8 cellular contexts compared by ENCODE assay signal in genomic region chr1:77977989-77978292, GRCh38. TPM values are rescaled to one million over a fixed set of nuclear protein-coding genes. Genes with fewer than 3 reads are reported as not detected.
DNase-seq lines count a peak whose midpoint lies in the region; ATAC-seq and TF ChIP-seq lines count a peak whose summit lies in the region.

No MANE protein-coding gene starts in this region.

- H4K20me1 ChIP-seq in PC-9 (ENCODE audit: insufficient read depth), result peaks cover 51% of the 10 kb centered on the region

- intact Hi-C loops in PC-9 (cut with micrococcal nuclease; ENCODE audit: unreplicated experiment), result no loop called here

- peaks cover 36% of the 10 kb centered on the region; the same call in 1 of the 2 replicates for H3F3A ChIP-seq in PC-9 (ENCODE audit: insufficient read depth, low read depth)

- peak overlapping the region; percentile 88 to 100 (median 96) for H3K9ac ChIP-seq in skeletal muscle tissue (ENCODE audit: low read depth in 1 of 3, low read length in 3 of 3)

- peak overlapping the region; percentile 98 for H3K27ac ChIP-seq in PC-9
- peak overlapping the region; percentile 98 for H3K27ac ChIP-seq in skeletal muscle tissue (ENCODE audit: low read depth, low read length)

- H3K36me3 ChIP-seq in PC-9 (ENCODE audit: low read depth) (peaks cover 38% of the 10 kb centered on the region), skeletal muscle tissue (ENCODE audit: control insufficient read depth in 3 of 3, insufficient read depth in 3 of 3, low read length in 3 of 3) (peaks cover 0 to 5% (median 0%) of the 10 kb centered on the region in 3 donors)

- H3K4me3 ChIP-seq in GM12875 (ENCODE audit: low read depth, low read length) (peak overlapping the region; percentile 58), PC-9 (peak overlapping the region; percentile 80), fibroblast of villous mesenchyme (ENCODE audit: low read depth, low read length) (peak overlapping the region; percentile 96), skeletal muscle tissue (ENCODE audit: low read length in 3 of 3) (peak overlapping the region; percentile 88 to 100 (median 95))

- H3K27me3 ChIP-seq in PC-9 (ENCODE audit: insufficient read depth, low read depth) (no peaks in the 10 kb centered on the region), skeletal muscle tissue (ENCODE audit: control insufficient read depth in 3 of 3, insufficient read depth in 3 of 3, low read length in 3 of 3) (no peaks in the 10 kb centered on the region)

- H3K9me3 ChIP-seq in PC-9 (ENCODE audit: insufficient read depth, low read depth) (no peaks in the 10 kb centered on the region), skeletal muscle tissue (ENCODE audit: control insufficient read depth in 3 of 3, low read length in 3 of 3) (no peaks in the 10 kb centered on the region)

- BruUV-seq in PC-9 (replicated peaks; lab: Mats Ljungman, UMichigan), result no TSS peak

- CTCF ChIA-PET in PC-9 (lab: Charles Lee), result interaction anchor here (0.7 to 2.4 kb wide), 4 partner anchors 27 to 221 kb away, joined by 3 to 11 read pairs (median 6); partner anchors contain the start of gene DNAJB4

- H3K79me2 ChIP-seq in PC-9 (ENCODE audit: low read depth), result peaks cover 92% of the 10 kb centered on the region

- H3K4me2 ChIP-seq in PC-9, result peak overlapping the region; percentile 87

- DNase-seq in PC-9 (no peak), fibroblast of villous mesenchyme (ENCODE audit: low read depth) (no peak), A172 (ENCODE audit: low spot score) (no peak), DMS79 (lab: John Stamatoyannopoulos, UW) (no peak)

- H2AFZ ChIP-seq in PC-9, result no peak overlapping the region

- no peaks in the 10 kb centered on the region for H3K9me2 ChIP-seq in PC-9 (ENCODE audit: insufficient read depth)

- POLR2A ChIA-PET in PC-9 (lab: Charles Lee; ENCODE audit: unreplicated experiment), result interaction anchor here (0.5 to 2.1 kb wide), 3 partner anchors 24 to 124 kb away, joined by 4 to 77 read pairs (median 5); partner anchors contain the start of gene DNAJB4

- peaks cover 36% of the 10 kb centered on the region for H3K4me1 ChIP-seq in PC-9 (replicated peaks; ENCODE audit: insufficient read depth)
- H3K4me1 ChIP-seq in skeletal muscle tissue (ENCODE audit: control insufficient read depth in 3 of 3, insufficient read depth in 3 of 3, low read length in 3 of 3), result peaks cover 16 to 29% (median 26%) of the 10 kb centered on the region in 3 donors

- ATAC-seq in GM18511 (IDR thresholded peaks at IDR 0.05; ENCODE audit: unreplicated experiment) (no peak), HG03039 (IDR thresholded peaks at IDR 0.05; ENCODE audit: unreplicated experiment) (no peak)

- TF ChIP-seq CTCF in GM12875 (IDR thresholded peaks at IDR 0.05; ENCODE audit: borderline replicate concordance, insufficient read depth, low read depth, low read length) (no peak), PC-9 (conservative IDR thresholded peaks at IDR 0.05) (no peak), fibroblast of villous mesenchyme (IDR thresholded peaks at IDR 0.05; ENCODE audit: insufficient read depth, low read depth, low read length) (no peak)

RNA-seq across cellular contexts. Expression of gene FUBP1, which starts 0.9 kb away (rescaled TPM):
- 101 and 152 TPM in 2 replicates for total RNA-seq in PC-9 (2021)
- total RNA-seq in fibroblast of villous mesenchyme, result 87.0 and 125 TPM in 2 replicates
- total RNA-seq in skeletal muscle tissue, result 124 TPM
- 75.0 and 75.9 TPM in 2 replicates for total RNA-seq in A172 (2014; rRNA removed; shearing (Covaris generic))

RNA-seq across cellular contexts. Expression of gene DNAJB4, which starts 26.8 kb away (rescaled TPM):
- 35.6 and 45.5 TPM in 2 replicates for total RNA-seq in PC-9 (2021)
- 35.4 and 57.0 TPM in 2 replicates for total RNA-seq in fibroblast of villous mesenchyme
- 53.8 TPM for total RNA-seq in skeletal muscle tissue
- total RNA-seq in A172 (2014; rRNA removed; shearing (Covaris generic)), result 39.7 and 44.5 TPM in 2 replicates
